Comparison of ENCODE assay signal across 2 cellular contexts in the genomic region with DNA sequence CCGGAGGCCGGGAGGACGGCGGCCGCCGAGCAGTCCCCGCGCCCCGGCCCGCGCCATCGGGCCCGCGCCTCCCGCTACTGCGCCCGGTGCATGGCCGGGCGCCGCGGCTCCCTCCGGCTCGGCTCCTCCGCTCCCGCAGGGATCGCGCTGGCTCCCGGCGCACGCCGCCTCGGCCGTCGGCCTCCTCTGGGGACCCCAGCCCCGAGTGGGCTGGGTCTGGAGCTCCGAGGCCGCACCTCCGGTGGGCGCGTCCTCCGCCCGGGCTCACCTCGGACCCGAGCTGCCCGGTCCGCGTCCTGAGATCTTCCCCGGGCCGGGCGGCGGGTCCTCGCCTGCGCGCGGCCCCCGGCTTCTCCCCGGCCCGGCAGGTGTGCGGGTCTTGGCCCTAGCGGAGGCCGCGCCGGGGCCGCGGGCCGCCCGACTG.
TF ChIP-seq lines count a peak whose summit lies in the region.

No MANE protein-coding gene starts in this region.

TF ChIP-seq in GM12878, 131 proteins besides CTCF, POLR2A, EP300 and RAD21 (continues in another document):
- TF ChIP-seq RUNX3 (IDR thresholded peaks at IDR 0.05; ENCODE audit: low read length), result no peak
- TF ChIP-seq ZNF384 (IDR thresholded peaks at IDR 0.05; ENCODE audit: borderline replicate concordance, low read depth, low read length), result no peak
- no peak for TF ChIP-seq MTA3 (IDR thresholded peaks at IDR 0.05; ENCODE audit: borderline replicate concordance, low read length)
- peak; percentile 28; the same call in 1 of the 2 replicates for TF ChIP-seq GATAD2B (conservative IDR thresholded peaks at IDR 0.05; ENCODE audit: low read depth)
- TF ChIP-seq BACH1 (IDR thresholded peaks at IDR 0.05; ENCODE audit: borderline replicate concordance), result 0 out of 2 replicates have a peak, but pooled peaks have one; percentile 23
- TF ChIP-seq CBFB (IDR thresholded peaks at IDR 0.05; ENCODE audit: low read depth), result no peak
- no peak for TF ChIP-seq KAT2A (conservative IDR thresholded peaks at IDR 0.05; ENCODE audit: control insufficient read depth, low read depth, low read length)
- TF ChIP-seq, protein P1, sequence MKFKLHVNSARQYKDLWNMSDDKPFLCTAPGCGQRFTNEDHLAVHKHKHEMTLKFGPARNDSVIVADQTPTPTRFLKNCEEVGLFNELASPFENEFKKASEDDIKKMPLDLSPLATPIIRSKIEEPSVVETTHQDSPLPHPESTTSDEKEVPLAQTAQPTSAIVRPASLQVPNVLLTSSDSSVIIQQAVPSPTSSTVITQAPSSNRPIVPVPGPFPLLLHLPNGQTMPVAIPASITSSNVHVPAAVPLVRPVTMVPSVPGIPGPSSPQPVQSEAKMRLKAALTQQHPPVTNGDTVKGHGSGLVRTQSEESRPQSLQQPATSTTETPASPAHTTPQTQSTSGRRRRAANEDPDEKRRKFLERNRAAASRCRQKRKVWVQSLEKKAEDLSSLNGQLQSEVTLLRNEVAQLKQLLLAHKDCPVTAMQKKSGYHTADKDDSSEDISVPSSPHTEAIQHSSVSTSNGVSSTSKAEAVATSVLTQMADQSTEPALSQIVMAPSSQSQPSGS (IDR thresholded peaks at IDR 0.05; ENCODE audit: low read length), result no peak
- no peak for TF ChIP-seq CBX3 (IDR thresholded peaks at IDR 0.05; ENCODE audit: borderline replicate concordance, low read depth)
- no peak for TF ChIP-seq ZBED1 (IDR thresholded peaks at IDR 0.05; ENCODE audit: borderline replicate concordance)
- TF ChIP-seq NBN (IDR thresholded peaks at IDR 0.05), result no peak
- TF ChIP-seq NR2C1 (IDR thresholded peaks at IDR 0.05), result no peak
- TF ChIP-seq, protein P2, sequence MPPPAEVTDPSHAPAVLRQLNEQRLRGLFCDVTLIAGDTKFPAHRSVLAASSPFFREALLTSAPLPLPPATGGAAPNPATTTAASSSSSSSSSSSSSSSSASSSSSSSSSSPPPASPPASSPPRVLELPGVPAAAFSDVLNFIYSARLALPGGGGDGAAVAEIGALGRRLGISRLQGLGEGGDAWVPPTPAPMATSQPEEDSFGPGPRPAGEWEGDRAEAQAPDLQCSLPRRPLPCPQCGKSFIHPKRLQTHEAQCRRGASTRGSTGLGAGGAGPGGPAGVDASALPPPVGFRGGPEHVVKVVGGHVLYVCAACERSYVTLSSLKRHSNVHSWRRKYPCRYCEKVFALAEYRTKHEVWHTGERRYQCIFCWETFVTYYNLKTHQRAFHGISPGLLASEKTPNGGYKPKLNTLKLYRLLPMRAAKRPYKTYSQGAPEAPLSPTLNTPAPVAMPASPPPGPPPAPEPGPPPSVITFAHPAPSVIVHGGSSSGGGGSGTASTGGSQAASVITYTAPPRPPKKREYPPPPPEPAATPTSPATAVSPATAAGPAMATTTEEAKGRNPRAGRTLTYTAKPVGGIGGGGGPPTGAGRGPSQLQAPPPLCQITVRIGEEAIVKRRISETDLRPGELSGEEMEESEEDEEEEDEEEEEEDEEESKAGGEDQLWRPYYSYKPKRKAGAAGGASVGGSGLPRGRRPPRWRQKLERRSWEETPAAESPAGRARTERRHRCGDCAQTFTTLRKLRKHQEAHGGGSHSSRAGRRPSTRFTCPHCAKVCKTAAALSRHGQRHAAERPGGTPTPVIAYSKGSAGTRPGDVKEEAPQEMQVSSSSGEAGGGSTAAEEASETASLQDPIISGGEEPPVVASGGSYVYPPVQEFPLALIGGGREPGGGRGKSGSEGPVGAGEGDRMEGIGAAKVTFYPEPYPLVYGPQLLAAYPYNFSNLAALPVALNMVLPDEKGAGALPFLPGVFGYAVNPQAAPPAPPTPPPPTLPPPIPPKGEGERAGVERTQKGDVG (CRISPR knock-in tag; IDR thresholded peaks at IDR 0.05), result no peak
- TF ChIP-seq HDAC2 (IDR thresholded peaks at IDR 0.05), result no peak
- TF ChIP-seq EZH2 (IDR thresholded peaks at IDR 0.05; ENCODE audit: borderline replicate concordance, control insufficient read depth, low read depth, low read length), result no peak
- no peak for TF ChIP-seq SIN3A (IDR thresholded peaks at IDR 0.05; ENCODE audit: low read depth, low read length)
- TF ChIP-seq, protein P3, sequence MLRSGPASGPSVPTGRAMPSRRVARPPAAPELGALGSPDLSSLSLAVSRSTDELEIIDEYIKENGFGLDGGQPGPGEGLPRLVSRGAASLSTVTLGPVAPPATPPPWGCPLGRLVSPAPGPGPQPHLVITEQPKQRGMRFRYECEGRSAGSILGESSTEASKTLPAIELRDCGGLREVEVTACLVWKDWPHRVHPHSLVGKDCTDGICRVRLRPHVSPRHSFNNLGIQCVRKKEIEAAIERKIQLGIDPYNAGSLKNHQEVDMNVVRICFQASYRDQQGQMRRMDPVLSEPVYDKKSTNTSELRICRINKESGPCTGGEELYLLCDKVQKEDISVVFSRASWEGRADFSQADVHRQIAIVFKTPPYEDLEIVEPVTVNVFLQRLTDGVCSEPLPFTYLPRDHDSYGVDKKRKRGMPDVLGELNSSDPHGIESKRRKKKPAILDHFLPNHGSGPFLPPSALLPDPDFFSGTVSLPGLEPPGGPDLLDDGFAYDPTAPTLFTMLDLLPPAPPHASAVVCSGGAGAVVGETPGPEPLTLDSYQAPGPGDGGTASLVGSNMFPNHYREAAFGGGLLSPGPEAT (IDR thresholded peaks at IDR 0.05; ENCODE audit: low read depth), result no peak
- no peak for TF ChIP-seq ESRRA (IDR thresholded peaks at IDR 0.05; ENCODE audit: low read length)
- TF ChIP-seq IKZF1 (conservative IDR thresholded peaks at IDR 0.05), result peak; percentile 60
- no peak for TF ChIP-seq ZNF24 (IDR thresholded peaks at IDR 0.05)
- TF ChIP-seq NKRF (conservative IDR thresholded peaks at IDR 0.05), result peak; percentile 16; the same call in 1 of the 2 replicates
- peak; percentile 44 for TF ChIP-seq SUZ12 (IDR thresholded peaks at IDR 0.05; ENCODE audit: unreplicated experiment)

TF ChIP-seq in neural cell, 6 proteins besides CTCF, POLR2A, EP300 and RAD21:
- TF ChIP-seq TAF1 (IDR thresholded peaks at IDR 0.05; ENCODE audit: low read depth), result no peak
